In genomic region chr5:113237893-113238292, GRCh38 we compare ENCODE assay signal across 18 cellular contexts.
"Had no signal": no experiment of that assay in that cellular context is flagged by ENCODE, and none has a peak within 500 bp of the region (broad histone marks: within the 10 kb centered on the region; RNA-seq: fewer than 3 reads in every experiment).

No MANE protein-coding gene starts in this region.

- H3K4me1 Mint-ChIP-seq: immature natural killer cell; memory B cell; natural killer cell; stimulated activated memory B cell treated with anti-CD40 and anti-IgM and Interleukin-4, amounts not matched to agents 10 μg/mL and 1 μg/mL and 100 μg/mL, for 72 hours had no signal

- H3K36me3 Mint-ChIP-seq: activated CD4-positive, alpha-beta memory T cell treated with anti-CD3 and anti-CD28 coated beads for 36 hours; activated naive CD4-positive, alpha-beta T cell treated with anti-CD3 and anti-CD28 coated beads, Interleukin-2, amount 50 U/mL, for 72 hours; immature natural killer cell; memory B cell; natural killer cell; stimulated activated memory B cell treated with anti-CD40 and anti-IgM and Interleukin-4, amounts not matched to agents 10 μg/mL and 1 μg/mL and 100 μg/mL, for 72 hours had no signal

- H3K9me3 Mint-ChIP-seq: activated CD4-positive, alpha-beta memory T cell treated with anti-CD3 and anti-CD28 coated beads for 36 hours; activated naive CD4-positive, alpha-beta T cell treated with anti-CD3 and anti-CD28 coated beads, Interleukin-2, amount 50 U/mL, for 72 hours; activated T-helper 1 cell treated with anti-CD3 and anti-CD28 coated beads, Interleukin-12 subunit alpha, Interleukin-12 subunit beta, Interleukin-2, Interleukin-4 antibody, amounts not matched to agents 30 ng/mL and 10 ng/mL and 1 ng/mL, durations not matched to agents 14 hours and 24 hours and 36 hours; dendritic cell treated with granulocyte-macrophage colony-stimulating factor and Interleukin-4, amounts not matched to agents 40 ng/mL and 50 ng/mL, for 4 days; immature natural killer cell; memory B cell; natural killer cell; stimulated activated memory B cell treated with anti-CD40 and anti-IgM and Interleukin-4, amounts not matched to agents 10 μg/mL and 1 μg/mL and 100 μg/mL, for 72 hours had no signal

- H3K4me1 ChIP-seq: upper lobe of right lung had no signal

- H3K27ac Mint-ChIP-seq: activated CD4-positive, alpha-beta memory T cell treated with anti-CD3 and anti-CD28 coated beads for 36 hours; activated CD4-positive, alpha-beta T cell treated with anti-CD3 and anti-CD28 coated beads for 36 hours; activated naive CD4-positive, alpha-beta T cell treated with anti-CD3 and anti-CD28 coated beads, Interleukin-2, amount 50 U/mL, for 72 hours; activated T-helper 1 cell treated with anti-CD3 and anti-CD28 coated beads, Interleukin-12 subunit alpha, Interleukin-12 subunit beta, Interleukin-2, Interleukin-4 antibody, amounts not matched to agents 30 ng/mL and 10 ng/mL and 1 ng/mL, durations not matched to agents 14 hours and 24 hours and 36 hours; dendritic cell treated with granulocyte-macrophage colony-stimulating factor and Interleukin-4, amounts not matched to agents 40 ng/mL and 50 ng/mL, for 4 days; immature natural killer cell; memory B cell; natural killer cell; stimulated activated memory B cell treated with anti-CD40 and anti-IgM and Interleukin-4, amounts not matched to agents 10 μg/mL and 1 μg/mL and 100 μg/mL, for 72 hours had no signal

- H3K4me3 Mint-ChIP-seq: activated CD4-positive, alpha-beta memory T cell treated with anti-CD3 and anti-CD28 coated beads for 36 hours; activated CD4-positive, alpha-beta T cell treated with anti-CD3 and anti-CD28 coated beads for 36 hours; activated T-helper 1 cell treated with anti-CD3 and anti-CD28 coated beads, Interleukin-12 subunit alpha, Interleukin-12 subunit beta, Interleukin-2, Interleukin-4 antibody, amounts not matched to agents 30 ng/mL and 10 ng/mL and 1 ng/mL, durations not matched to agents 14 hours and 24 hours and 36 hours; dendritic cell treated with granulocyte-macrophage colony-stimulating factor and Interleukin-4, amounts not matched to agents 40 ng/mL and 50 ng/mL, for 4 days; immature natural killer cell; memory B cell; natural killer cell; stimulated activated memory B cell treated with anti-CD40 and anti-IgM and Interleukin-4, amounts not matched to agents 10 μg/mL and 1 μg/mL and 100 μg/mL, for 72 hours had no signal

- H3K9me3 ChIP-seq: esophagus squamous epithelium, sigmoid colon, thoracic aorta, upper lobe of right lung had no signal

- H3K27ac ChIP-seq: esophagus squamous epithelium, sigmoid colon, thoracic aorta, upper lobe of right lung, VCaP had no signal

- H3K4me3 ChIP-seq: esophagus squamous epithelium, sigmoid colon, thoracic aorta, upper lobe of right lung had no signal

- H3K36me3 ChIP-seq: esophagus squamous epithelium, sigmoid colon, thoracic aorta, upper lobe of right lung had no signal

- H3K27me3 ChIP-seq: esophagus squamous epithelium, sigmoid colon, upper lobe of right lung had no signal

- DNase-seq: activated CD4-positive, alpha-beta memory T cell treated with anti-CD3 and anti-CD28 coated beads for 36 hours; activated CD4-positive, alpha-beta T cell treated with anti-CD3 and anti-CD28 coated beads for 36 hours; activated gamma-delta T cell treated with Interleukin-2 at 50 U/mL for 16 hours; activated T-cell treated with anti-CD3 and anti-CD28 coated beads for 4 hours; effector memory CD4-positive, alpha-beta T cell; esophagus squamous epithelium; immature natural killer cell; natural killer cell; sigmoid colon; stimulated activated CD4-positive, alpha-beta T cell treated with anti-CD3 and anti-CD28 coated beads, Interleukin-4, amount 100 ng/mL, for 24 hours; upper lobe of right lung had no signal

- ATAC-seq: activated CD4-positive, alpha-beta T cell treated with anti-CD3 and anti-CD28 coated beads for 36 hours; natural killer cell; stimulated activated memory B cell treated with anti-CD40 and anti-IgM and Interleukin-4, amounts not matched to agents 10 μg/mL and 1 μg/mL and 100 μg/mL, for 72 hours; upper lobe of right lung had no signal
